In the genomic region with DNA sequence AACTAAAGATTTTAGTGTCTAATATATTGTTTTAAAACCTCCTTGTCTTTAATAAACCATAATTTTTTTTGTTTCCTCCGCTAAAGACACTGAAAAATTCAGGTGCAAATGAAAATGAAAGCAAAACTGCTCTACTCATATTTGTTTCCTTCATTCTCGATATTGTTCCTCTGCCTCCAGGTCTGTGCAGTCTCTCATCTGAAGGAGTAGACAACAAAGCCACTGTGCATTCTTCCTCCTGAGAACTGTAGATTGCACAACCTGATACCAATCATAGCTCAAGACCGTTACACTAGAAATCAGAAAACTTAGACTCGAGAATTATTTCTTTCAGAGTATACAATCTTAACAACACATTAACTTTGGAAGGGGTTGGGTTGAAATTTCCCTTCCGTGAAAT, we compare ENCODE assay signal across 9 cellular contexts.
DNase-seq lines count a peak whose midpoint lies in the region; ATAC-seq, FAIRE-seq and TF ChIP-seq lines count a peak whose summit lies in the region.
"Had no signal": no experiment of that assay in that cellular context is flagged by ENCODE, and none has a peak within 500 bp of the region (broad histone marks: within the 10 kb centered on the region; RNA-seq: fewer than 3 reads in every experiment).

No MANE protein-coding gene starts in this region.

- H3K79me2 ChIP-seq in keratinocyte (ENCODE audit: control insufficient read depth, insufficient read depth, low read length), result no peaks in the 10 kb centered on the region

- no peaks in the 10 kb centered on the region for H3K27me3 ChIP-seq in keratinocyte (ENCODE audit: control insufficient read depth, extremely low read depth, insufficient read depth, low read length)
- no peaks in the 10 kb centered on the region for H3K27me3 ChIP-seq in vagina

- no peak for DNase-seq in Right ventricle myocardium inferior (ENCODE audit: missing footprints)
- DNase-seq in cardiac septum (ENCODE audit: low spot score), result no peak
- DNase-seq in activated T-helper 1 cell treated with anti-CD3 and anti-CD28 coated beads, Interleukin-12 subunit alpha, Interleukin-12 subunit beta, Interleukin-2, Interleukin-4 antibody, amounts not matched to agents 30 ng/mL and 10 ng/mL and 1 ng/mL, durations not matched to agents 14 hours and 24 hours and 36 hours (ENCODE audit: low spot score), result no peak
- no peak for DNase-seq in keratinocyte (ENCODE audit: low read depth, low spot score)
- no peak for DNase-seq in vagina (ENCODE audit: extremely low spot score in 2 of 2)
- DNase-seq in stimulated activated CD4-positive, alpha-beta T cell treated with anti-CD3 and anti-CD28 coated beads, Interleukin-4, amount 100 ng/mL, for 1 hour, result no peak
- no peak for DNase-seq in cortex of kidney (lab: John Stamatoyannopoulos, UW)

- H3K9ac ChIP-seq in keratinocyte (ENCODE audit: control insufficient read depth, extremely low read depth, insufficient read depth, low read length), result no peak overlapping the region

- no peaks in the 10 kb centered on the region for H3K27me3 Mint-ChIP-seq in activated T-helper 1 cell treated with anti-CD3 and anti-CD28 coated beads, Interleukin-12 subunit alpha, Interleukin-12 subunit beta, Interleukin-2, Interleukin-4 antibody, amounts not matched to agents 30 ng/mL and 10 ng/mL and 1 ng/mL, durations not matched to agents 14 hours and 24 hours and 36 hours (ENCODE audit: insufficient read depth)

- H2AFZ ChIP-seq in keratinocyte (ENCODE audit: control insufficient read depth, low read length), result no peak overlapping the region

- H3K27ac ChIP-seq in keratinocyte (ENCODE audit: control insufficient read depth, insufficient read depth, low read length) (no peak overlapping the region), vagina (peak overlapping the region; percentile 64)
- H3K27ac ChIP-seq: VCaP had no signal

- H3K4me2 ChIP-seq in keratinocyte (ENCODE audit: control insufficient read depth, extremely low read depth, insufficient read depth, low read depth, low read length), result peak overlapping the region; percentile 37

- ATAC-seq in Right ventricle myocardium inferior, result peak; percentile 45
- no peak for ATAC-seq in GM18907 (IDR thresholded peaks at IDR 0.05; ENCODE audit: unreplicated experiment)

- H3K4me3 Mint-ChIP-seq in activated T-helper 1 cell treated with anti-CD3 and anti-CD28 coated beads, Interleukin-12 subunit alpha, Interleukin-12 subunit beta, Interleukin-2, Interleukin-4 antibody, amounts not matched to agents 30 ng/mL and 10 ng/mL and 1 ng/mL, durations not matched to agents 14 hours and 24 hours and 36 hours, result peak overlapping the region; percentile 50

- H3K4me3 ChIP-seq in keratinocyte (ENCODE audit: control insufficient read depth in 2 of 3, extremely low read depth in 1 of 3, insufficient read depth in 2 of 3, low read depth in 1 of 3, low read length in 3 of 3), result peak overlapping the region; percentile 5 to 30 (median 6)
- H3K4me3 ChIP-seq in vagina, result peak overlapping the region; percentile 29 to 37

- H3K9me3 Mint-ChIP-seq in activated T-helper 1 cell treated with anti-CD3 and anti-CD28 coated beads, Interleukin-12 subunit alpha, Interleukin-12 subunit beta, Interleukin-2, Interleukin-4 antibody, amounts not matched to agents 30 ng/mL and 10 ng/mL and 1 ng/mL, durations not matched to agents 14 hours and 24 hours and 36 hours, result peaks cover 22% of the 10 kb centered on the region

- no peak for FAIRE-seq in keratinocyte (lab: Jason Lieb, UNC)

- TF ChIP-seq CTCF in keratinocyte (optimal IDR thresholded peaks at IDR 0.05 in 1 of 3, IDR thresholded peaks at IDR 0.05 in 1 of 3, conservative IDR thresholded peaks at IDR 0.05 in 1 of 3; ENCODE audit: extremely low read depth in 1 of 3, insufficient read depth in 2 of 3, low read length in 3 of 3) (no peak), vagina (IDR thresholded peaks at IDR 0.05) (no peak)

- no peak for TF ChIP-seq POLR2A in vagina (IDR thresholded peaks at IDR 0.05)

- H3K9me3 ChIP-seq in keratinocyte (ENCODE audit: control insufficient read depth, low read depth, low read length) (no peaks in the 10 kb centered on the region), vagina (no peaks in the 10 kb centered on the region)

- no peaks in the 10 kb centered on the region for H3K4me1 ChIP-seq in keratinocyte (ENCODE audit: control insufficient read depth, extremely low read depth, insufficient read depth, low read length)
- H3K4me1 ChIP-seq in vagina, result no peaks in the 10 kb centered on the region

- no peaks in the 10 kb centered on the region for H3K36me3 Mint-ChIP-seq in activated T-helper 1 cell treated with anti-CD3 and anti-CD28 coated beads, Interleukin-12 subunit alpha, Interleukin-12 subunit beta, Interleukin-2, Interleukin-4 antibody, amounts not matched to agents 30 ng/mL and 10 ng/mL and 1 ng/mL, durations not matched to agents 14 hours and 24 hours and 36 hours (ENCODE audit: low read depth)

- no peaks in the 10 kb centered on the region for H3K4me1 Mint-ChIP-seq in activated T-helper 1 cell treated with anti-CD3 and anti-CD28 coated beads, Interleukin-12 subunit alpha, Interleukin-12 subunit beta, Interleukin-2, Interleukin-4 antibody, amounts not matched to agents 30 ng/mL and 10 ng/mL and 1 ng/mL, durations not matched to agents 14 hours and 24 hours and 36 hours (ENCODE audit: low read depth)

- no peaks in the 10 kb centered on the region for H3K9me1 ChIP-seq in keratinocyte (ENCODE audit: control insufficient read depth, extremely low read depth, insufficient read depth, low read length)

- dilution Hi-C loops in keratinocyte (cut with MboI; ENCODE audit: extremely low pct_ligation_motif_present, low sequenced_read_pairs), result no loop called here

- H3K27ac Mint-ChIP-seq in activated T-helper 1 cell treated with anti-CD3 and anti-CD28 coated beads, Interleukin-12 subunit alpha, Interleukin-12 subunit beta, Interleukin-2, Interleukin-4 antibody, amounts not matched to agents 30 ng/mL and 10 ng/mL and 1 ng/mL, durations not matched to agents 14 hours and 24 hours and 36 hours, result peak overlapping the region; percentile 2

- intact Hi-C loops in Right ventricle myocardium inferior (cut with DNase I) (no loop called here), cardiac septum (cut with DNase I) (no loop called here), vagina (cut with DNase I) (no loop called here)
- intact Hi-C loops in activated T-helper 1 cell treated with anti-CD3 and anti-CD28 coated beads, Interleukin-12 subunit alpha, Interleukin-12 subunit beta, Interleukin-2, Interleukin-4 antibody, amounts not matched to agents 30 ng/mL and 10 ng/mL and 1 ng/mL, durations not matched to agents 14 hours and 24 hours and 36 hours (cut with micrococcal nuclease), result no loop called here

- H3K36me3 ChIP-seq in keratinocyte (ENCODE audit: control insufficient read depth in 2 of 2, extremely low read depth in 1 of 2, insufficient read depth in 2 of 2, low read length in 2 of 2), result no peaks in the 10 kb centered on the region
- H3K36me3 ChIP-seq in vagina, result no peaks in the 10 kb centered on the region

- H4K20me1 ChIP-seq in keratinocyte (ENCODE audit: control insufficient read depth, extremely low read depth, insufficient read depth, low read length), result no peaks in the 10 kb centered on the region
